16 cellular contexts compared by ENCODE assay signal in genomic region chr6:47075741-47076421, GRCh38. TPM values are rescaled to one million over a fixed set of nuclear protein-coding genes. Genes with fewer than 3 reads are reported as not detected.
DNase-seq lines count a peak whose midpoint lies in the region; ATAC-seq, FAIRE-seq and TF ChIP-seq lines count a peak whose summit lies in the region.
"Had no signal": no experiment of that assay in that cellular context is flagged by ENCODE, and none has a peak within 500 bp of the region (broad histone marks: within the 10 kb centered on the region; RNA-seq: fewer than 3 reads in every experiment).

No MANE protein-coding gene starts in this region.

- peak; percentile 83 for DNase-seq in NCI-H1048 (lab: John Stamatoyannopoulos, UW)
- DNase-seq in keratinocyte (ENCODE audit: low read depth, low spot score) = no peak
- no peak for DNase-seq in erythroblast (lab: John Stamatoyannopoulos, UW)
- DNase-seq in activated CD4-positive, alpha-beta T cell treated with anti-CD3 and anti-CD28 coated beads for 4 hours = no peak
- no peak for DNase-seq in NCI-H446 (lab: John Stamatoyannopoulos, UW)
- DNase-seq: activated CD4-positive, alpha-beta T cell treated with anti-CD3 and anti-CD28 coated beads, Interleukin-2, amount 50 U/mL, for 1 hour; activated T-cell treated with anti-CD3 and anti-CD28 coated beads, Interleukin-2, amount 50 U/mL, for 48 hours; amniotic stem cell; NCI-H1417 treated with DMSO at 0.1 percent for 48 hours; PC-3 had no signal

- dilution Hi-C loops in keratinocyte (cut with MboI; ENCODE audit: extremely low pct_ligation_motif_present, low sequenced_read_pairs) = no loop called here

- H3K36me3 ChIP-seq in keratinocyte (ENCODE audit: control insufficient read depth in 2 of 2, extremely low read depth in 1 of 2, insufficient read depth in 2 of 2, low read length in 2 of 2) = no peaks in the 10 kb centered on the region

- no peaks in the 10 kb centered on the region for H3K27me3 ChIP-seq in keratinocyte (ENCODE audit: control insufficient read depth, extremely low read depth, insufficient read depth, low read length)

- no peak overlapping the region for H3K9ac ChIP-seq in keratinocyte (ENCODE audit: control insufficient read depth, extremely low read depth, insufficient read depth, low read length)

- no peak for TF ChIP-seq CTCF in keratinocyte (optimal IDR thresholded peaks at IDR 0.05 in 1 of 3, IDR thresholded peaks at IDR 0.05 in 1 of 3, conservative IDR thresholded peaks at IDR 0.05 in 1 of 3; ENCODE audit: extremely low read depth in 1 of 3, insufficient read depth in 2 of 3, low read length in 3 of 3)

- ATAC-seq in HG02610 (IDR thresholded peaks at IDR 0.05; ENCODE audit: unreplicated experiment) = no peak
- ATAC-seq: K562, PC-3 had no signal

- H3K9me1 ChIP-seq in keratinocyte (ENCODE audit: control insufficient read depth, extremely low read depth, insufficient read depth, low read length) = no peaks in the 10 kb centered on the region

- no peaks in the 10 kb centered on the region for H3K9me3 ChIP-seq in keratinocyte (ENCODE audit: control insufficient read depth, low read depth, low read length)

- H3K4me1 ChIP-seq in keratinocyte (ENCODE audit: control insufficient read depth, extremely low read depth, insufficient read depth, low read length) = peaks cover 11% of the 10 kb centered on the region

- H3K4me2 ChIP-seq in keratinocyte (ENCODE audit: control insufficient read depth, extremely low read depth, insufficient read depth, low read depth, low read length) = peak overlapping the region; percentile 54

- peak; percentile 71 for FAIRE-seq in keratinocyte (lab: Jason Lieb, UNC)
- FAIRE-seq: D721Med, H54, K562 had no signal

- H3K79me2 ChIP-seq in keratinocyte (ENCODE audit: control insufficient read depth, insufficient read depth, low read length) = no peaks in the 10 kb centered on the region

- H2AFZ ChIP-seq in keratinocyte (ENCODE audit: control insufficient read depth, low read length) = no peak overlapping the region

- H3K4me3 ChIP-seq in keratinocyte (ENCODE audit: control insufficient read depth in 2 of 3, extremely low read depth in 1 of 3, insufficient read depth in 2 of 3, low read depth in 1 of 3, low read length in 3 of 3) (no peak overlapping the region), skin epidermis (no peak overlapping the region)
- H3K4me3 ChIP-seq: K562 had no signal

- no peaks in the 10 kb centered on the region for H4K20me1 ChIP-seq in keratinocyte (ENCODE audit: control insufficient read depth, extremely low read depth, insufficient read depth, low read length)

- TF ChIP-seq POLR2A in erythroblast (IDR thresholded peaks at IDR 0.05; ENCODE audit: low read length) = no peak

- H3K27ac ChIP-seq in cingulate gyrus (ENCODE audit: low read depth, low read length) (peak overlapping the region; percentile 51), keratinocyte (ENCODE audit: control insufficient read depth, insufficient read depth, low read length) (no peak overlapping the region), skin epidermis (peak overlapping the region in 11 of 21 experiments; percentile 1 to 64 (median 39))

RNA-seq across cellular contexts. Expression of gene ADGRF1, which starts 33.7 kb away (rescaled TPM):
- polyA plus RNA-seq in keratinocyte = 27.7 to 43.9 TPM (median 35.3 TPM) in 3 replicates
- 0.81 TPM for polyA plus RNA-seq in keratinocyte (2011; ENCODE audit: low read depth)
- polyA plus RNA-seq in keratinocyte (2011; cell fraction: cytosol; rRNA removed) = 10.6 and 18.7 TPM in 2 replicates
- 49.2 and 51.7 TPM in 2 replicates for polyA plus RNA-seq in keratinocyte (2011; cell fraction: nucleus; rRNA removed)
- polyA plus RNA-seq in keratinocyte (2012; ENCODE audit: low replicate concordance) = 1.3 and 18.6 TPM in 2 replicates
- 27.6 to 62.8 TPM (median 50.3 TPM) in 3 replicates for polyA minus RNA-seq in keratinocyte
- 22.8 TPM for polyA minus RNA-seq in keratinocyte (2011; cell fraction: cytosol; rRNA and poly(A)+ RNA removed)
- polyA minus RNA-seq in keratinocyte (2011; cell fraction: nucleus; rRNA and poly(A)+ RNA removed) = 30.0 and 57.9 TPM in 2 replicates
- polyA plus RNA-seq: K562 had no signal
